In the genomic region with DNA sequence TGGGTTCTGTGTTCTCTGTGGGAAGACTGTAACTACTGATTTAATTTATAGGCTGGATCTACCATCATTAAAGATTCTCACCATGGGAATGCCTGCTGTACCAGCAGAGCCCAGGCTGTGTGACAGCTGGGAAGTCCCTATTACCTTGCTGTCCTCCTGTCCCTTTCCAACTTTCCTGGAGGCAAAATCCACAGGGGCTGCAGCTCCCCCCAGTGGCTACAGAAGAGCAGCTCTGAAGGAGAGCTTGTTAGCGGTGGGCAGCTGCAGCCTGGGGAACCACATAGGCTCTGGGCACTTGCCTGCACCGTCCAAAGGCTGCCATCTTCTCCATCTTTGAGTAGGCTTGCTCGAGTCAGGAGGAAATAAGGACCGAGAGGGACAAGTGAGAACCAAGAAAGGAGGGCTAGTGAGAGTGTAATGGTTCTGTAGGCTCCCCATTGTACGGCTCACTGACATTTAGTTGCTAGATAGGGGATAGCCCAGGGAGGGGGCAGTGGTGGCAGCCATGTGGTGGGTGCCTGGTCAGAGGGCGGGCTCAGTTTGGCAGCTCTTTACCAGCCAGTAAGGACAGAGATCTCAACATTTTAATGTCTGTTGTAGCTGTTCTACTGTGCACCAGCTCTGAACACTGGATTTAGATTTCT, we compare ENCODE assay signal across 9 cellular contexts.
A peak's percentile ranks its signal among the peaks of the same experiment; 100 is the strongest.
DNase-seq lines count a peak whose midpoint lies in the region; ATAC-seq and TF ChIP-seq lines count a peak whose summit lies in the region.
"Had no signal": no experiment of that assay in that cellular context is flagged by ENCODE, and none has a peak within 500 bp of the region (broad histone marks: within the 10 kb centered on the region; RNA-seq: fewer than 3 reads in every experiment).

No MANE protein-coding gene starts in this region.

- H3K4me3 ChIP-seq in breast epithelium (no peak overlapping the region), stomach (no peak overlapping the region)

- in situ Hi-C loops in Caki2 (cut with HindIII; ENCODE audit: low pct_unique_long_range_greater_than_20kb, low sequenced_read_pairs): no loop called here

- H3K9me3 ChIP-seq in breast epithelium: peaks cover 0 to 2% of the 10 kb centered on the region in 2 donors
- no peaks in the 10 kb centered on the region for H3K9me3 ChIP-seq in stomach

- TF ChIP-seq EP300 in stomach (IDR thresholded peaks at IDR 0.05): no peak

- H3K4me1 ChIP-seq in breast epithelium: no peaks in the 10 kb centered on the region
- peaks cover 0 to 5% (median 0%) of the 10 kb centered on the region in 4 donors for H3K4me1 ChIP-seq in stomach

- peak; percentile 68 for ATAC-seq in HG03565 (IDR thresholded peaks at IDR 0.05; ENCODE audit: unreplicated experiment)
- ATAC-seq: naive thymus-derived CD4-positive, alpha-beta T cell had no signal

- DNase-seq in Caki2 (ENCODE audit: low read depth) (peak; percentile 75), GM19240 (ENCODE audit: insufficient read length, low spot score) (peak; percentile 16), NCI-H774 (lab: John Stamatoyannopoulos, UW) (peak; percentile 76), breast epithelium (ENCODE audit: low spot score in 2 of 2) (peak; percentile 29 to 72), inferior parietal cortex (ENCODE audit: extremely low spot score) (peak; percentile 84), stomach (peak; percentile 77)
- DNase-seq in activated effector memory CD4-positive, alpha-beta T cell treated with Interleukin-2 at 50 U/mL for 16 hours: no peak

- whole genome bisulfite sequencing in stomach, 5 donors: 30 to 46% (median 33%) methylated on average over 6 of the region's 6 CpGs

- H3K36me3 ChIP-seq in breast epithelium (no peaks in the 10 kb centered on the region), stomach (no peaks in the 10 kb centered on the region)

- TF ChIP-seq CTCF in breast epithelium (IDR thresholded peaks at IDR 0.05): peak in 2 of 3 donors; percentile 52 to 61
- peak in 5 of 7 experiments; percentile 52 to 70 (median 65) for TF ChIP-seq CTCF in stomach (IDR thresholded peaks at IDR 0.05)

- no peaks in the 10 kb centered on the region for H3K27me3 ChIP-seq in breast epithelium
- no peaks in the 10 kb centered on the region for H3K27me3 ChIP-seq in stomach

- intact Hi-C loops in breast epithelium (cut with DNase I; ENCODE audit: low total_unique reads): loop anchor here (5.0 to 10.0 kb wide), 2 partner anchors 161 to 859 kb away; a partner anchor contains a TSS
- intact Hi-C loops in stomach (cut with DNase I; ENCODE audit: low total_unique reads): loop anchor here (10.0 kb wide), 1 partner anchor 161 kb away; a partner anchor contains a TSS

- H3K27ac ChIP-seq in breast epithelium (no peak overlapping the region), stomach (no peak overlapping the region)

- no peak for TF ChIP-seq POLR2A in breast epithelium (IDR thresholded peaks at IDR 0.05)
- TF ChIP-seq POLR2A in stomach (IDR thresholded peaks at IDR 0.05): no peak
